In the genomic region with DNA sequence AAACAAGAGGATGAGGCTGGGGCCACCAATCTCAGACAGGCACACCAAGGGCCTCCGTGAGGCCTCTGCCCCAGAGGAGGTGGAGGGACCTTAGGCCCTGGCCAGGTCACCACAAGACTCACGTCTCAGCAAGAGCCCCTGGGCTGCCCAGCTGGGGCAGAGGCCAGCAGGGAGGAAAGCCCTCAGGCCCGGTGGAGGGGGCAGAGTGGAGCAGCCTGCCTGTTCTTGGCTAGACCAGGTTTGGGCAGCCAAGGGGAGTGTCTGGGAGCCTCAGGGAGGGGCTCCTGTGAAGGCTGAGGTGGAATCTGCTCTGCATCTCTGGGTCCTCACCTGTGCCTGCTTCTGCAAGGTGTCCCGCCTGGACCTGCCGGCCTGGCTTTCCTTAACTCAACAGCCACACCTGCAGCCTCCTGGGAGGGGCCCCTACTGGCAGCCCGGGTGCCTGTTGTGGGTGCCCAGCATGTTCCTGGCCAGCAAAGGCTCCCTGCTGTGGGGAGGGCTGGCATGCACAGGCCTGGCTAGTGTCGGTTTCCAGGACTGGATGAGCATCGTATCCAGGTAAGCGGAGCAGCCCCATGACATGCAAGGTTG, we compare ENCODE assay signal across 17 cellular contexts.
"Had no signal": no experiment of that assay in that cellular context is flagged by ENCODE, and none has a peak within 500 bp of the region (broad histone marks: within the 10 kb centered on the region; RNA-seq: fewer than 3 reads in every experiment).

No MANE protein-coding gene starts in this region.

- H3K4me1 Mint-ChIP-seq: activated CD4-positive, alpha-beta T cell treated with anti-CD3 and anti-CD28 coated beads for 36 hours; activated naive CD8-positive, alpha-beta T cell treated with anti-CD3 and anti-CD28 coated beads, Interleukin-2, amount 50 U/mL, for 24 hours; central memory CD8-positive, alpha-beta T cell; nephron had no signal

- DNase-seq: activated CD4-positive, alpha-beta memory T cell treated with anti-CD3 and anti-CD28 coated beads, Interleukin-2, amount 10 ng/mL, durations not matched to agents 7 days and 5 days; activated CD4-positive, alpha-beta T cell treated with anti-CD3 and anti-CD28 coated beads for 36 hours; activated naive CD4-positive, alpha-beta T cell treated with Interleukin-2 at 50 U/mL for 16 hours; activated naive CD8-positive, alpha-beta T cell treated with anti-CD3 and anti-CD28 coated beads, Interleukin-2, amount 50 U/mL, for 24 hours; effector memory CD8-positive, alpha-beta T cell; erythroblast; head of caudate nucleus; mesenchymal stem cell; T-cell; T1000; thyroid gland had no signal

- H3K27me3 ChIP-seq: left lung, thyroid gland, vagina had no signal

- H3K27ac Mint-ChIP-seq: activated CD4-positive, alpha-beta memory T cell treated with anti-CD3 and anti-CD28 coated beads, Interleukin-2, amount 10 ng/mL, durations not matched to agents 7 days and 5 days; activated CD4-positive, alpha-beta T cell treated with anti-CD3 and anti-CD28 coated beads for 36 hours; activated naive CD8-positive, alpha-beta T cell treated with anti-CD3 and anti-CD28 coated beads, Interleukin-2, amount 50 U/mL, for 24 hours; dendritic cell treated with granulocyte-macrophage colony-stimulating factor and Interleukin-4, amounts not matched to agents 40 ng/mL and 50 ng/mL, for 4 days; effector memory CD8-positive, alpha-beta T cell; nephron; T-cell had no signal

- H3K27me3 Mint-ChIP-seq: activated CD4-positive, alpha-beta memory T cell treated with anti-CD3 and anti-CD28 coated beads, Interleukin-2, amount 10 ng/mL, durations not matched to agents 7 days and 5 days; activated CD4-positive, alpha-beta T cell treated with anti-CD3 and anti-CD28 coated beads for 36 hours; activated naive CD8-positive, alpha-beta T cell treated with anti-CD3 and anti-CD28 coated beads, Interleukin-2, amount 50 U/mL, for 24 hours; central memory CD8-positive, alpha-beta T cell; dendritic cell treated with granulocyte-macrophage colony-stimulating factor and Interleukin-4, amounts not matched to agents 40 ng/mL and 50 ng/mL, for 4 days; effector memory CD8-positive, alpha-beta T cell; T-cell had no signal

- H3K9me3 ChIP-seq: left lung, thyroid gland, vagina had no signal

- H3K4me3 ChIP-seq: left lung, thyroid gland, vagina had no signal

- H3K4me1 ChIP-seq: thyroid gland, vagina had no signal

- ATAC-seq: activated CD4-positive, alpha-beta T cell treated with anti-CD3 and anti-CD28 coated beads for 36 hours; activated naive CD8-positive, alpha-beta T cell treated with anti-CD3 and anti-CD28 coated beads, Interleukin-2, amount 50 U/mL, for 24 hours; effector memory CD8-positive, alpha-beta T cell; left lung; T-cell had no signal

- H3K4me3 Mint-ChIP-seq: activated CD4-positive, alpha-beta memory T cell treated with anti-CD3 and anti-CD28 coated beads, Interleukin-2, amount 10 ng/mL, durations not matched to agents 7 days and 5 days; activated CD4-positive, alpha-beta T cell treated with anti-CD3 and anti-CD28 coated beads for 36 hours; activated naive CD8-positive, alpha-beta T cell treated with anti-CD3 and anti-CD28 coated beads, Interleukin-2, amount 50 U/mL, for 24 hours; central memory CD8-positive, alpha-beta T cell; dendritic cell treated with granulocyte-macrophage colony-stimulating factor and Interleukin-4, amounts not matched to agents 40 ng/mL and 50 ng/mL, for 4 days; effector memory CD8-positive, alpha-beta T cell; nephron; T-cell had no signal

- H3K9me3 Mint-ChIP-seq: activated CD4-positive, alpha-beta memory T cell treated with anti-CD3 and anti-CD28 coated beads, Interleukin-2, amount 10 ng/mL, durations not matched to agents 7 days and 5 days; activated naive CD8-positive, alpha-beta T cell treated with anti-CD3 and anti-CD28 coated beads, Interleukin-2, amount 50 U/mL, for 24 hours; central memory CD8-positive, alpha-beta T cell; dendritic cell treated with granulocyte-macrophage colony-stimulating factor and Interleukin-4, amounts not matched to agents 40 ng/mL and 50 ng/mL, for 4 days; effector memory CD8-positive, alpha-beta T cell; nephron; T-cell had no signal

- H3K27ac ChIP-seq: left lung, thyroid gland, vagina, VCaP had no signal
